In the genomic region with DNA sequence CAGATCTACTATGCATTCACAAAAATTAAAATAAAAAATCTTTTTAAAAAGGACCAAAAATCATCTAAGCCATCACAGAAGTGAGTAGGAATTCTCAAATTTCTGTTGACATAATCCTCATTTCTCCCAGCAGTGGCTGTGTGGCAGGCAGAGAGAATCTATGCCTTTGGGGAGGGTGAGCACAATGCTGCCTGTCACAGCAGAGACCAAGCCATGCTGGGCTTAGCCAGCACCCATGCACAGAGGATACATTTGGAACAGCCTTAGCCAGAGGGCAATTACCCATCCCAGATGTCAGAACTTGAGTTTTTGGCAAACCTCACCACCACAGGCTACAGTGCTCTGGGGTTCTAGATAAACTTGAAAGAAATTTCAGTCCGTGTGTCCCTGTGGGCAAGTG, we compare ENCODE assay signal across 23 cellular contexts.
"Had no signal": no experiment of that assay in that cellular context is flagged by ENCODE, and none has a peak within 500 bp of the region (broad histone marks: within the 10 kb centered on the region; RNA-seq: fewer than 3 reads in every experiment).

No MANE protein-coding gene starts in this region.

- H3K36me3 ChIP-seq: left ventricle myocardium inferior, ovary, right atrium auricular region, right lobe of liver, tibial nerve, uterus had no signal

- H3K27me3 ChIP-seq: ovary, right atrium auricular region, right lobe of liver, tibial nerve, uterus had no signal

- FAIRE-seq: islet of Langerhans had no signal

- H3K9me3 ChIP-seq: ovary, right atrium auricular region, right lobe of liver, uterus had no signal

- H3K27ac ChIP-seq: left ventricle myocardium inferior, ovary, right atrium auricular region, right lobe of liver, tibial nerve, uterus had no signal

- ATAC-seq: mucosa of descending colon; naive thymus-derived CD4-positive, alpha-beta T cell; natural killer cell treated with Interleukin-12 subunit alpha and Interleukin-12 subunit beta and Interleukin-15 and Interleukin-18, amount 100 ng/mL, for 72 hours; right lobe of liver; stimulated activated memory B cell treated with anti-CD40 and anti-IgM and Interleukin-4, amounts not matched to agents 10 μg/mL and 1 μg/mL and 100 μg/mL, for 72 hours; stimulated activated naive CD8-positive, alpha-beta T cell treated with anti-CD3 and anti-CD28 coated beads, Interleukin-15, amount 100 ng/mL, for 72 hours had no signal

- DNase-seq: hypothalamus; immature natural killer cell; left ventricle myocardium inferior; midbrain; mucosa of descending colon; naive thymus-derived CD4-positive, alpha-beta T cell; ovary; right lobe of liver; stimulated activated CD4-positive, alpha-beta T cell treated with anti-CD3 and anti-CD28 coated beads, Interleukin-1b, Interleukin-23, amount 100 ng/mL, for 48 hours; stimulated activated CD4-positive, alpha-beta T cell treated with anti-CD3 and anti-CD28 coated beads, Interleukin-2, amount 100 ng/mL, for 48 hours; stimulated activated CD4-positive, alpha-beta T cell treated with anti-CD3 and anti-CD28 coated beads, Interleukin-4, amount 100 ng/mL, for 4 hours; stimulated activated CD8-positive, alpha-beta memory T cell treated with anti-CD3 and anti-CD28 coated beads, Interleukin-4, amount 100 ng/mL, for 48 hours; stimulated activated naive CD4-positive, alpha-beta T cell treated with Interleukin-2 at 50 U/mL for 16 hours; stimulated activated naive CD8-positive, alpha-beta T cell treated with anti-CD3 and anti-CD28 coated beads, Interleukin-15, amount 100 ng/mL, for 72 hours; substantia nigra; uterus had no signal

- H3K4me1 ChIP-seq: left ventricle myocardium inferior, right atrium auricular region, right lobe of liver, tibial nerve, uterus had no signal

- H3K4me2 ChIP-seq: smooth muscle cell had no signal

- H3K4me3 ChIP-seq: left ventricle myocardium inferior, lung, mucosa of descending colon, ovary, right atrium auricular region, right lobe of liver, smooth muscle cell, tibial nerve, uterus had no signal
